18 cellular contexts compared by ENCODE assay signal in genomic region chr10:70772627-70773026, GRCh38. TPM values are rescaled to one million over a fixed set of nuclear protein-coding genes. Genes with fewer than 3 reads are reported as not detected.
"Had no signal": no experiment of that assay in that cellular context is flagged by ENCODE, and none has a peak within 500 bp of the region (broad histone marks: within the 10 kb centered on the region; RNA-seq: fewer than 3 reads in every experiment).

No MANE protein-coding gene starts in this region.

- H3K36me3 ChIP-seq: esophagus squamous epithelium had no signal

- H3K9me3 ChIP-seq: esophagus squamous epithelium, mucosa of descending colon, psoas muscle had no signal

- DNase-seq: activated CD4-positive, alpha-beta T cell treated with anti-CD3 and anti-CD28 coated beads for 4 hours; activated effector memory CD4-positive, alpha-beta T cell treated with anti-CD3 and anti-CD28 coated beads, Interleukin-2, amount 50 U/mL, for 16 hours; activated T-cell treated with anti-CD3 and anti-CD28 coated beads, Interleukin-2, amount 50 U/mL, for 1 hour; amygdala; esophagus squamous epithelium; foreskin fibroblast; mammary epithelial cell; psoas muscle; stimulated activated CD4-positive, alpha-beta T cell treated with anti-CD3 and anti-CD28 coated beads, Interleukin-2, amount 100 ng/mL, for 24 hours; stimulated activated naive CD4-positive, alpha-beta T cell; T1000 had no signal

- H3K4me3 ChIP-seq: dorsolateral prefrontal cortex, esophagus squamous epithelium, mucosa of descending colon, psoas muscle had no signal

- H3K27me3 ChIP-seq: dorsolateral prefrontal cortex, esophagus squamous epithelium had no signal

- H3K4me1 ChIP-seq: psoas muscle had no signal

- H3K27ac ChIP-seq: dorsolateral prefrontal cortex, esophagus squamous epithelium, psoas muscle had no signal

RNA-seq across cellular contexts. Expression of gene TBATA, which starts 12.6 kb away (rescaled TPM):
- total RNA-seq: activated naive CD4-positive, alpha-beta T cell treated with anti-CD3 and anti-CD28 coated beads, Interleukin-2, amount 50 U/mL, for 72 hours; cerebellum; dorsolateral prefrontal cortex; esophagus squamous epithelium; left lobe of liver; mammary epithelial cell; mucosa of descending colon; omental fat pad; psoas muscle; sciatic nerve had no signal
- polyA plus RNA-seq: mammary epithelial cell, psoas muscle had no signal
